In genomic region chr11:134267966-134268365, GRCh38 we compare ENCODE assay signal across 21 cellular contexts. TPM values are rescaled to one million over a fixed set of nuclear protein-coding genes. Genes with fewer than 3 reads are reported as not detected.
"Had no signal": no experiment of that assay in that cellular context is flagged by ENCODE, and none has a peak within 500 bp of the region (broad histone marks: within the 10 kb centered on the region; RNA-seq: fewer than 3 reads in every experiment).

No MANE protein-coding gene starts in this region.

- H3K9me3 ChIP-seq: adrenal gland, ascending aorta, esophagus muscularis mucosa, gastrocnemius medialis, thyroid gland had no signal

- H3K4me1 ChIP-seq: adrenal gland, ascending aorta, esophagus muscularis mucosa, gastrocnemius medialis, thyroid gland had no signal

- ATAC-seq: effector memory CD8-positive, alpha-beta T cell; gastrocnemius medialis; left ventricle myocardium superior; stimulated activated naive CD8-positive, alpha-beta T cell treated with anti-CD3 and anti-CD28 coated beads, Interleukin-15, Interleukin-2, amounts not matched to agents 100 U/mL and 50 U/mL, for 24 hours had no signal

- H3K27me3 ChIP-seq: ascending aorta, thyroid gland had no signal

- H3K27ac ChIP-seq: adrenal gland, ascending aorta, esophagus muscularis mucosa, gastrocnemius medialis, thyroid gland had no signal

- FAIRE-seq: endothelial cell of umbilical vein, islet of Langerhans had no signal

- DNase-seq: activated CD4-positive, alpha-beta memory T cell treated with anti-CD3 and anti-CD28 coated beads for 36 hours; activated CD4-positive, alpha-beta T cell treated with anti-CD3 and anti-CD28 coated beads for 48 hours; activated T-cell treated with anti-CD3 and anti-CD28 coated beads, Interleukin-2, amount 50 U/mL, for 48 hours; adrenal gland; central memory CD4-positive, alpha-beta T cell; effector memory CD8-positive, alpha-beta T cell; gastrocnemius medialis; hippocampal formation; left ventricle myocardium superior; retina; stimulated activated CD4-positive, alpha-beta T cell treated with anti-CD3 and anti-CD28 coated beads, Interleukin-4, amount 100 ng/mL, for 4 hours; stimulated activated naive CD8-positive, alpha-beta T cell treated with anti-CD3 and anti-CD28 coated beads, Interleukin-15, Interleukin-2, amounts not matched to agents 100 U/mL and 50 U/mL, for 24 hours; thyroid gland had no signal

- H3K4me3 ChIP-seq: adrenal gland, ascending aorta, esophagus muscularis mucosa, gastrocnemius medialis, thyroid gland had no signal

RNA-seq across cellular contexts. Expression of gene GLB1L3, which starts 8.2 kb away (rescaled TPM):
- total RNA-seq: ascending aorta, dermis microvascular lymphatic vessel endothelial cell, endothelial cell of umbilical vein, gastrocnemius medialis, left ventricle myocardium superior, omental fat pad, posterior vena cava, subcutaneous adipose tissue had no signal
- polyA plus RNA-seq: endothelial cell of umbilical vein had no signal
